9 cellular contexts compared by ENCODE assay signal in the genomic region with DNA sequence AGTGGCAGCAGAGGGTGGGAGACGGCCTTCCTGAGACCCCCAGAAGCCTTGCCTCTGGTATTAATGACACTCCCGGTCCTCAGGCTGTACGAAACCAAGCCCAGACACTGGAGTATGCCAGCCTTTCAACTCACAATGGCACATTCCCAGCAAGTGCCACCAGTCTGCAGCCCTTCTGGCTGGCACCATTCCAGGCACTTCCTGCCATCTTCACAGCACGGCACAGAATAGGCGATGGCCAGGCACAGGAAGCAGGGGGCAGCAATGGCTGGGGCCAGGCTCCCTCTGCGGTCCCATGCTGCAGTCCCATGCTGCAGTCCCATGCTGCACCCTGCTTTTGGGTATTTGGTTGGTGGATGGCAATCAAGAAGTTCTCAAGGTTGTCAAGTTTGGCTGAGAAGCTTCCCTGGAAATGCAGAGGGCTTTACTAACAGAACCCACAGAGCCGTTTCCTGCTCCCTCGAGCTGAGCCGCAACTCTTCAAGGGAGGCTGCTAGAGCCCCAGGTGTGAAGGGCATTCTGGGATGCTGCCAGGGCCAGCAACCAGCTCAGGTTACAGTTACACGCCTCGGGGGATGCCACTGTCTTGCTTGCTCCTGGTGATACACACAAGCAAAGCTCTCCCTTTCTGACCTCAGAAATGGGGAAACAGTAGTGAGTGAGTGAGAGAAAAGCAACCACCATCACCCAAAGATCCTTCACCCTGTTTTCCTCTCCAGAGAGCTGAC. TPM values are rescaled to one million over a fixed set of nuclear protein-coding genes. Genes with fewer than 3 reads are reported as not detected.
DNase-seq lines count a peak whose midpoint lies in the region; ATAC-seq and TF ChIP-seq lines count a peak whose summit lies in the region.
"Had no signal": no experiment of that assay in that cellular context is flagged by ENCODE, and none has a peak within 500 bp of the region (broad histone marks: within the 10 kb centered on the region; RNA-seq: fewer than 3 reads in every experiment).

No MANE protein-coding gene starts in this region.

- H3K4me3 ChIP-seq in osteoblast (ENCODE audit: insufficient read depth, low read length) = no peak overlapping the region

- peaks cover 16% of the 10 kb centered on the region for H4K20me1 ChIP-seq in osteoblast (ENCODE audit: insufficient read depth, low read length)

- H3K27me3 ChIP-seq in osteoblast (ENCODE audit: insufficient read depth, low read length) = no peaks in the 10 kb centered on the region

- H3K9me3 ChIP-seq in osteoblast (ENCODE audit: low read depth, low read length) = no peaks in the 10 kb centered on the region

- ATAC-seq in omental fat pad (ENCODE audit: low FRiP score) = no peak
- no peak for ATAC-seq in GM21515 (IDR thresholded peaks at IDR 0.05; ENCODE audit: unreplicated experiment)
- ATAC-seq in GM21390 (IDR thresholded peaks at IDR 0.05; ENCODE audit: unreplicated experiment) = no peak

- H3K36me3 Mint-ChIP-seq in brain = no peaks in the 10 kb centered on the region
- H3K36me3 Mint-ChIP-seq: IgD-negative memory B cell had no signal

- no peaks in the 10 kb centered on the region for H3K9me3 Mint-ChIP-seq in brain

- H3K27ac Mint-ChIP-seq in brain = peak overlapping the region; percentile 95 to 99 (median 99)
- H3K27ac Mint-ChIP-seq: IgD-negative memory B cell had no signal

- H3K27ac ChIP-seq in osteoblast (ENCODE audit: low read depth, low read length) = no peak overlapping the region

- peaks cover 20% of the 10 kb centered on the region for H3K4me1 ChIP-seq in osteoblast (ENCODE audit: insufficient read depth, low read length)

- peak; percentile 38 for DNase-seq in HK-2 (ENCODE audit: unreplicated experiment)
- peak; percentile 87 to 93 for DNase-seq in NCI-H2081 (lab: John Stamatoyannopoulos, UW)
- DNase-seq in osteoblast (ENCODE audit: insufficient read length, low spot score, missing footprints) = peak; percentile 10
- no peak for DNase-seq in omental fat pad (ENCODE audit: low spot score)
- DNase-seq: trophoblast cell had no signal

- no peak for TF ChIP-seq CTCF in brain (conservative IDR thresholded peaks at IDR 0.05)
- no peak for TF ChIP-seq CTCF in osteoblast (IDR thresholded peaks at IDR 0.05; ENCODE audit: extremely low read depth, low read depth, low read length)
- TF ChIP-seq CTCF in omental fat pad (IDR thresholded peaks at IDR 0.05) = no peak

- H3K4me2 ChIP-seq in osteoblast (ENCODE audit: insufficient read depth, low read length) = no peak overlapping the region

- H3K79me2 ChIP-seq in osteoblast (ENCODE audit: insufficient read depth, low read length) = peaks cover 4% of the 10 kb centered on the region

- H3K36me3 ChIP-seq in osteoblast (ENCODE audit: insufficient read depth, low read length) = no peaks in the 10 kb centered on the region

- peaks cover 75% of the 10 kb centered on the region for H3K4me1 Mint-ChIP-seq in brain
- H3K4me1 Mint-ChIP-seq: IgD-negative memory B cell had no signal

- no peaks in the 10 kb centered on the region for H3K27me3 Mint-ChIP-seq in brain

- H3K4me3 Mint-ChIP-seq in brain = peak overlapping the region in 3 of 5 experiments; percentile 43 to 77 (median 56)
- H3K4me3 Mint-ChIP-seq: IgD-negative memory B cell had no signal

- H2AFZ ChIP-seq in osteoblast (ENCODE audit: low read length) = no peak overlapping the region

RNA-seq across cellular contexts. Expression of a gene that starts 23.8 kb away (rescaled TPM):
- 34.4 TPM for polyA plus RNA-seq in brain (ENCODE audit: insufficient read depth, low read depth, low replicate concordance)
- total RNA-seq in osteoblast (15.9 and 16.3 TPM in 2 replicates), omental fat pad (10 to 100 TPM; 10.2 to 16.6 (median 12.4) TPM)

RNA-seq across cellular contexts. Expression of a gene that starts 37.4 kb away (rescaled TPM):
- 24.2 TPM for polyA plus RNA-seq in brain (ENCODE audit: insufficient read depth, low read depth, low replicate concordance)
- 11.5 and 18.1 TPM in 2 replicates for total RNA-seq in osteoblast
- total RNA-seq in omental fat pad = 10 to 100 TPM; 12.8 to 20.4 (median 14.5) TPM
